ENCODE assay signal across 1 cellular context in genomic region chr12:122021822-122022392, GRCh38.
TF ChIP-seq lines count a peak whose summit lies in the region.

TSS of gene BCL7A (plus strand) at chr12:122021884. CDS start at chr12:122022092, 208 bp downstream.

TF ChIP-seq in HepG2, 621 proteins besides CTCF, POLR2A, EP300 and RAD21 (continued from another document):
- peak; percentile 66; the same call in 1 of the 2 replicates for TF ChIP-seq ZBTB2 (CRISPR knock-in tag; IDR thresholded peaks at IDR 0.05; ENCODE audit: low read depth)
- no peak for TF ChIP-seq ZNF33B (CRISPR knock-in tag; IDR thresholded peaks at IDR 0.05)
- no peak for TF ChIP-seq ZNF543 (CRISPR knock-in tag; IDR thresholded peaks at IDR 0.05)
- TF ChIP-seq FOSL1 (CRISPR knock-in tag; IDR thresholded peaks at IDR 0.05; ENCODE audit: borderline replicate concordance): no peak
- no peak for TF ChIP-seq ZNF292 (CRISPR knock-in tag; IDR thresholded peaks at IDR 0.05; ENCODE audit: borderline replicate concordance, low read depth)
- peak; percentile 52; the same call in 1 of the 2 replicates for TF ChIP-seq ZFX (CRISPR knock-in tag; IDR thresholded peaks at IDR 0.05; ENCODE audit: low read depth)
- TF ChIP-seq ZC3H13 (CRISPR knock-in tag; IDR thresholded peaks at IDR 0.05): 0 out of 2 replicates have a peak, but pooled peaks have one; percentile 33
- TF ChIP-seq ZNF746 (CRISPR knock-in tag; IDR thresholded peaks at IDR 0.05): no peak
- peak; percentile 56 for TF ChIP-seq ZNF687 (CRISPR knock-in tag; IDR thresholded peaks at IDR 0.05)
- TF ChIP-seq UBTF (CRISPR knock-in tag; IDR thresholded peaks at IDR 0.05): peak; percentile 78; the same call in 1 of the 2 replicates
- peak; percentile 22; the same call in 1 of the 2 replicates for TF ChIP-seq TBX2 (CRISPR knock-in tag; IDR thresholded peaks at IDR 0.05; ENCODE audit: borderline replicate concordance)
- TF ChIP-seq ZBTB20 (CRISPR knock-in tag; IDR thresholded peaks at IDR 0.05; ENCODE audit: borderline replicate concordance, low read depth): no peak
- TF ChIP-seq SIN3A (IDR thresholded peaks at IDR 0.05; ENCODE audit: borderline replicate concordance, low read depth, low read length): no peak
- no peak for TF ChIP-seq NONO (IDR thresholded peaks at IDR 0.05)
- TF ChIP-seq NONO (CRISPR knock-in tag; conservative IDR thresholded peaks at IDR 0.05): peak; percentile 48; the same call in 1 of the 2 replicates
- TF ChIP-seq SALL1 (CRISPR knock-in tag; IDR thresholded peaks at IDR 0.05): peak; percentile 38; the same call in 1 of the 2 replicates
- TF ChIP-seq ARNT2 (CRISPR knock-in tag; IDR thresholded peaks at IDR 0.05; ENCODE audit: low read depth): peak; percentile 37; the same call in 1 of the 2 replicates
- TF ChIP-seq KDM3A (CRISPR knock-in tag; IDR thresholded peaks at IDR 0.05; ENCODE audit: low read depth): no peak
- peak; percentile 64; the same call in 1 of the 2 replicates for TF ChIP-seq ZNF788 (CRISPR knock-in tag; IDR thresholded peaks at IDR 0.05; ENCODE audit: borderline replicate concordance)
- TF ChIP-seq ZNF646 (CRISPR knock-in tag; IDR thresholded peaks at IDR 0.05): peak; percentile 91
- TF ChIP-seq ZNF34 (CRISPR knock-in tag; IDR thresholded peaks at IDR 0.05; ENCODE audit: borderline replicate concordance): no peak
- TF ChIP-seq ZNF841 (CRISPR knock-in tag; IDR thresholded peaks at IDR 0.05; ENCODE audit: borderline replicate concordance): 0 out of 2 replicates have a peak, but pooled peaks have one; percentile 41
- 0 out of 2 replicates have a peak, but pooled peaks have one; percentile 33 for TF ChIP-seq ZNF451 (CRISPR knock-in tag; IDR thresholded peaks at IDR 0.05)
- no peak for TF ChIP-seq KLF16 (CRISPR knock-in tag; IDR thresholded peaks at IDR 0.05)
